ENCODE assay signal across 8 cellular contexts in the genomic region with DNA sequence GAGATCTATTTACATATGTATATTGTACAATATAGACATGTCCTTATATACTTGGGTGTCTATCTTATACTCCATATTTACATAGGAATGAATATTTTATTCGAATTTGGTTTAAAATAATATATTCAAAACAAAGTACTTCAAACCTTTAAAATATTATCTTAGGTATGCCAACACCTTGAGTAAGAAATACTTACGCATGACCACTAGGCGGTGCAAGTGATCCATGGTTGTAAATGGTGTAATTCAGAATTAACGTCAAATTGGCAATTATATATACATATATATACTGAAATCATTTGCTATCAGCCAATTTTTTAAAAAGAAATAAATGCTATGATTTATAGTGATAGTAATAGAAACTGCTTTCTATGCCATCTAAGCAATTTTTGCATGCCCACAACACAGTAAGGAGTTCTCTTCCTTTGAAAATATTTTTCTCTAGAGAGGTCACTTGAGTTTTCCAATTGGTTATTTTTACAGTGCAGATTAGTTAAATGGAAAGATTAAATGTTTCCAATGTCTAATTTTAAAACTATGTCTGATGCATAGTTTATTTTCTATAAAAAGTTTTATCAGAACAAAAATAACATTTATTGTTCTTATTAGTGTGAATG. TPM values are rescaled to one million over a fixed set of nuclear protein-coding genes. Genes with fewer than 3 reads are reported as not detected.
A peak's percentile ranks its signal among the peaks of the same experiment; 100 is the strongest.
DNase-seq lines count a peak whose midpoint lies in the region; ATAC-seq and TF ChIP-seq lines count a peak whose summit lies in the region.

No MANE protein-coding gene starts in this region.

- H3K27ac ChIP-seq in OCI-LY7 (ENCODE audit: low read depth, low read length, poor library complexity, severe bottlenecking) (peak overlapping the region; percentile 21), hepatocyte (no peak overlapping the region)

- no peaks in the 10 kb centered on the region for H4K20me1 ChIP-seq in OCI-LY7 (ENCODE audit: insufficient read depth, low read length)
- no peaks in the 10 kb centered on the region for H4K20me1 ChIP-seq in hepatocyte (ENCODE audit: insufficient read depth, poor library complexity, severe bottlenecking)

- CTCF ChIA-PET in OCI-LY7 (lab: Charles Lee; ENCODE audit: unreplicated experiment): no interaction called here

- POLR2A ChIA-PET in OCI-LY7 (lab: Charles Lee): interaction anchor here (0.8 to 6.0 kb wide), 3 partner anchors 12 to 37 kb away, joined by 3 to 38 read pairs (median 4); no protein-coding TSS in a partner anchor

- H3K4me3 ChIP-seq in OCI-LY7 (ENCODE audit: low read depth, low read length, poor library complexity, severe bottlenecking) (no peak overlapping the region), hepatocyte (no peak overlapping the region)

- WGBS in hepatocyte (ENCODE audit: low lambda C conversion rate, missing lambda C conversion rate): 5% methylated on average over 4 of the region's 4 CpGs

- no peaks in the 10 kb centered on the region for H3K27me3 ChIP-seq in hepatocyte

- intact Hi-C loops in OCI-LY7 (cut with micrococcal nuclease; ENCODE audit: unreplicated experiment): loop anchor here (2.0 to 5.0 kb wide), 3 partner anchors 36 to 560 kb away; partner anchors contain the start of gene SPAG16

- peak; percentile 26 to 53 for DNase-seq in NCI-H2081 (lab: John Stamatoyannopoulos, UW)
- DNase-seq in NCI-H2081 treated with DMSO at 0.1 percent for 48 hours (lab: John Stamatoyannopoulos, UW): no peak
- peak; percentile 79 for DNase-seq in OCI-LY7 (ENCODE audit: low spot score)
- peak; percentile 47 for DNase-seq in activated naive CD4-positive, alpha-beta T cell treated with Interleukin-2 at 50 U/mL for 16 hours
- peak; percentile 73 for DNase-seq in hepatocyte (ENCODE audit: low spot score)
- DNase-seq in stimulated activated CD4-positive, alpha-beta T cell treated with anti-CD3 and anti-CD28 coated beads, Interleukin-2, amount 100 ng/mL, for 48 hours: peak; percentile 56 to 57

- H3K9me3 ChIP-seq in OCI-LY7 (ENCODE audit: low read length) (peaks cover 5% of the 10 kb centered on the region; the same call in 1 of the 2 replicates), hepatocyte (ENCODE audit: low read depth) (no peaks in the 10 kb centered on the region)

- TF ChIP-seq CTCF in OCI-LY7 (conservative IDR thresholded peaks at IDR 0.05; ENCODE audit: low read length) (peak; percentile 97), hepatocyte (IDR thresholded peaks at IDR 0.05; ENCODE audit: poor library complexity) (peak; percentile 80)

- BruUV-seq in OCI-LY7 (replicated peaks; lab: Mats Ljungman, UMichigan): no TSS peak

- peak; percentile 47 for ATAC-seq in HG03342 (IDR thresholded peaks at IDR 0.05; ENCODE audit: unreplicated experiment)
- no peak for ATAC-seq in GM21717 (IDR thresholded peaks at IDR 0.05; ENCODE audit: unreplicated experiment)

- H3K79me2 ChIP-seq in OCI-LY7 (ENCODE audit: insufficient read depth, low read depth, low read length) (no peaks in the 10 kb centered on the region), hepatocyte (no peaks in the 10 kb centered on the region)

- no peak overlapping the region for H3K4me2 ChIP-seq in OCI-LY7 (ENCODE audit: low read length)
- no peak overlapping the region for H3K4me2 ChIP-seq in hepatocyte

- H3K36me3 ChIP-seq in OCI-LY7 (ENCODE audit: insufficient read depth, low read length): no peaks in the 10 kb centered on the region; the same call in 1 of the 2 replicates
- H3K36me3 ChIP-seq in hepatocyte (replicated peaks; ENCODE audit: insufficient read depth, low read depth): no peaks in the 10 kb centered on the region

- no peaks in the 10 kb centered on the region for H3K9me2 ChIP-seq in OCI-LY7 (ENCODE audit: insufficient read depth, low read length)
- no peaks in the 10 kb centered on the region for H3K9me2 ChIP-seq in hepatocyte (replicated peaks; ENCODE audit: insufficient read depth)

- 0 out of 2 replicates have a peak overlapping the region, but pooled peaks have one; percentile 35 for H2AFZ ChIP-seq in OCI-LY7 (ENCODE audit: low read length)
- no peak overlapping the region for H2AFZ ChIP-seq in hepatocyte

- H3K4me1 ChIP-seq in OCI-LY7 (ENCODE audit: insufficient read depth, low read length, poor library complexity, severe bottlenecking) (peaks cover 38% of the 10 kb centered on the region), hepatocyte (ENCODE audit: insufficient read depth) (peaks cover under 1% of the 10 kb centered on the region)

RNA-seq across cellular contexts. Expression of gene SPAG16, which starts 37.5 kb away (rescaled TPM):
- 16.6 and 24.2 TPM in 2 replicates for total RNA-seq in OCI-LY7 (2014; rRNA removed; shearing (Covaris generic))
- total RNA-seq in OCI-LY7 (2022): 18.9 and 22.1 TPM in 2 replicates
- 55.7 and 56.9 TPM in 2 replicates for total RNA-seq in hepatocyte
- polyA plus RNA-seq in hepatocyte: 44.3 and 52.1 TPM in 2 replicates
